17 cellular contexts compared by ENCODE assay signal in genomic region chr21:29406385-29406784, GRCh38.
A peak's percentile ranks its signal among the peaks of the same experiment; 100 is the strongest.
DNase-seq lines count a peak whose midpoint lies in the region; ATAC-seq and FAIRE-seq lines count a peak whose summit lies in the region.
"Had no signal": no experiment of that assay in that cellular context is flagged by ENCODE, and none has a peak within 500 bp of the region (broad histone marks: within the 10 kb centered on the region; RNA-seq: fewer than 3 reads in every experiment).

No MANE protein-coding gene starts in this region.

- CTCF ChIA-PET in activated CD4-positive, alpha-beta T cell treated with anti-CD3 and anti-CD28 coated beads, Interleukin-2, amount 10 ng/mL, durations not matched to agents 7 days and 5 days (lab: Charles Lee) = no interaction called here

- peaks cover 7% of the 10 kb centered on the region for H3K4me1 Mint-ChIP-seq in activated CD4-positive, alpha-beta T cell treated with anti-CD3 and anti-CD28 coated beads, Interleukin-2, amount 10 ng/mL, durations not matched to agents 7 days and 5 days
- peaks cover 0 to 8% of the 10 kb centered on the region in 2 donors for H3K4me1 Mint-ChIP-seq in immature natural killer cell

- DNase-seq in activated CD4-positive, alpha-beta T cell treated with anti-CD3 and anti-CD28 coated beads, Interleukin-2, amount 10 ng/mL, durations not matched to agents 7 days and 5 days = no peak
- no peak for DNase-seq in activated CD4-positive, alpha-beta T cell treated with anti-CD3 and anti-CD28 coated beads for 4 hours
- DNase-seq in iris pigment epithelial cell (ENCODE audit: low read depth) = peak; percentile 11
- no peak for DNase-seq in NCI-H1105 treated with DMSO at 0.1 percent for 48 hours (lab: John Stamatoyannopoulos, UW)
- DNase-seq in sciatic nerve (ENCODE audit: low spot score) = no peak
- DNase-seq in immature natural killer cell = no peak
- DNase-seq: AML-193; CD4-positive, alpha-beta memory T cell; DMS153; DMS79; GDM1; GM23248 had no signal

- intact Hi-C loops in sciatic nerve (cut with DNase I) = no loop called here

- ATAC-seq in sciatic nerve = no peak
- ATAC-seq: A549, HepG2 had no signal

- peaks cover 12% of the 10 kb centered on the region for H3K36me3 Mint-ChIP-seq in activated CD4-positive, alpha-beta T cell treated with anti-CD3 and anti-CD28 coated beads, Interleukin-2, amount 10 ng/mL, durations not matched to agents 7 days and 5 days (ENCODE audit: low read depth)
- H3K36me3 Mint-ChIP-seq in immature natural killer cell = peaks cover 3 to 9% (median 5%) of the 10 kb centered on the region in 3 donors

- POLR2A ChIA-PET in activated CD4-positive, alpha-beta T cell treated with anti-CD3 and anti-CD28 coated beads, Interleukin-2, amount 10 ng/mL, durations not matched to agents 7 days and 5 days (lab: Charles Lee) = no interaction called here

- no peak overlapping the region for H3K4me3 Mint-ChIP-seq in activated CD4-positive, alpha-beta T cell treated with anti-CD3 and anti-CD28 coated beads, Interleukin-2, amount 10 ng/mL, durations not matched to agents 7 days and 5 days
- no peak overlapping the region for H3K4me3 Mint-ChIP-seq in immature natural killer cell
- H3K4me3 Mint-ChIP-seq: CD4-positive, alpha-beta memory T cell had no signal

- H3K9me3 Mint-ChIP-seq in activated CD4-positive, alpha-beta T cell treated with anti-CD3 and anti-CD28 coated beads, Interleukin-2, amount 10 ng/mL, durations not matched to agents 7 days and 5 days = peaks cover 8% of the 10 kb centered on the region
- H3K9me3 Mint-ChIP-seq in immature natural killer cell = no peaks in the 10 kb centered on the region

- H3K27me3 Mint-ChIP-seq in activated CD4-positive, alpha-beta T cell treated with anti-CD3 and anti-CD28 coated beads, Interleukin-2, amount 10 ng/mL, durations not matched to agents 7 days and 5 days = no peaks in the 10 kb centered on the region
- H3K27me3 Mint-ChIP-seq in immature natural killer cell (ENCODE audit: low read depth in 3 of 3) = no peaks in the 10 kb centered on the region
- H3K27me3 Mint-ChIP-seq: CD4-positive, alpha-beta memory T cell had no signal

- H3K27ac Mint-ChIP-seq in activated CD4-positive, alpha-beta T cell treated with anti-CD3 and anti-CD28 coated beads, Interleukin-2, amount 10 ng/mL, durations not matched to agents 7 days and 5 days = peak overlapping the region; percentile 65
- no peak overlapping the region for H3K27ac Mint-ChIP-seq in immature natural killer cell
- H3K27ac Mint-ChIP-seq: CD4-positive, alpha-beta memory T cell had no signal

- FAIRE-seq in endometrium (lab: Jason Lieb, UNC) = peak; percentile 46
- FAIRE-seq: A549, GM12892, GM18507, HepG2 had no signal
